Comparison of ENCODE assay signal across 24 cellular contexts in genomic region chr18:11660691-11661090, GRCh38. TPM values are rescaled to one million over a fixed set of nuclear protein-coding genes. Genes with fewer than 3 reads are reported as not detected.
"Had no signal": no experiment of that assay in that cellular context is flagged by ENCODE, and none has a peak within 500 bp of the region (broad histone marks: within the 10 kb centered on the region; RNA-seq: fewer than 3 reads in every experiment).

No MANE protein-coding gene starts in this region.

- FAIRE-seq: HTR-8/SVneo, K562, RCC 7860 had no signal

- H3K27ac Mint-ChIP-seq: IgD-negative memory B cell had no signal

- H3K36me3 Mint-ChIP-seq: IgD-negative memory B cell had no signal

- H3K9ac ChIP-seq: KMS-11, SK-N-SH had no signal

- H3K9me3 Mint-ChIP-seq: IgD-negative memory B cell had no signal

- H3K9me2 ChIP-seq: SK-N-SH had no signal

- H3K4me3 ChIP-seq: K562 had no signal

- H3K27ac ChIP-seq: HL-60, KMS-11 had no signal

- H3K9me3 ChIP-seq: SK-N-SH had no signal

- DNase-seq: NCI-H1048, NCI-H1105 treated with DMSO at 0.1 percent for 48 hours, NCI-H1436, NCI-H187, NCI-H2029, NCI-H2081 treated with DMSO at 0.1 percent for 48 hours, NCI-H2171, NCI-H226, NCI-H446, NCI-H510A, NCI-H524 treated with DMSO at 0.1 percent for 48 hours, NCI-H69, NCI-H774, Right ventricle myocardium superior, SK-N-SH had no signal

- H3K4me2 ChIP-seq: KMS-11, SK-N-SH had no signal

RNA-seq across cellular contexts. Expression of gene SLC35G4, which starts 51.3 kb away (rescaled TPM):
- total RNA-seq: K562, LHCN-M2, MCF 10A, Right ventricle myocardium superior, SK-MEL-5 had no signal
